7 cellular contexts compared by ENCODE assay signal in the genomic region with DNA sequence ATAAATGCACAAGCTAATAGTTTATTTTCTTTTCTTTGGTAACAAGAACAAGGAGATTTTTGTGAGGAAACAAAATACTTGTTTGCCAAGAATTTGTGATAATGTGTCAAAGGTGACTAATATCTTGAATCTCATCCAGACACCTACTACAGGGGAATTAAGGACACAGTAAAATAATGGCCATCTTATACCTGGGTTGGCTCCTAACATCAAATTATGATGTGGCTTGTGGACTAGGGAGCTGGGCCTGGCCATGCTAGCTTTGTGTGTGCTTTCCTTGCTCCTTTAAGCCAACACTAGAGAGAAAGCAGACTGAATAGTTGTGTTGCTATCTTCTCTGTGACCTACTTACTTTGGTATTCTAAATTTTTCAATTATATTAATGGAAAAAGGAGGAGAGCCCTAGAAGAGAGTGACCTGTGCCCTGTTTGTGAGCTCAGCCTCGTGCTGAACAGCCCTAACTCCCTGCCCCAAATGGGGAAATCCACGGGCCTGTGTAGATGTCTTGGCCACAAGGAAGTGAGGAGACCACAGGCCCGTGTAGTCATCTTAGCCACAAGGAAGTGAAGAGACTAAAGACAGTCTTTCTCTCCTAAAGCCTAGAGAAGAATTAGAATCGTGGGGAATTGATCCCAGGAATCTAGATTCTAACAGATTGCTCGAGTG. TPM values are rescaled to one million over a fixed set of nuclear protein-coding genes. Genes with fewer than 3 reads are reported as not detected.
A peak's percentile ranks its signal among the peaks of the same experiment; 100 is the strongest.
DNase-seq lines count a peak whose midpoint lies in the region; ATAC-seq, FAIRE-seq and TF ChIP-seq lines count a peak whose summit lies in the region.

No MANE protein-coding gene starts in this region.

- FAIRE-seq in RCC 7860 (lab: Jason Lieb, UNC): no peak

- no peaks in the 10 kb centered on the region for H3K9me3 ChIP-seq in tibial artery

- no peak overlapping the region for H3K4me3 ChIP-seq in tibial artery

- H3K27me3 ChIP-seq in tibial artery: no peaks in the 10 kb centered on the region

- H3K4me1 ChIP-seq in tibial artery: peaks cover 0 to 11% (median 6%) of the 10 kb centered on the region in 4 donors

- DNase-seq in RCC 7860 (ENCODE audit: low spot score) (peak; percentile 7), Right ventricle myocardium superior (peak; percentile 63), tibial artery (peak; percentile 68 to 73), DMS153 treated with DMSO at 0.1 percent for 48 hours (lab: John Stamatoyannopoulos, UW; ENCODE audit: unreplicated experiment) (no peak)
- no peak for DNase-seq in activated CD4-positive, alpha-beta T cell treated with anti-CD3 and anti-CD28 coated beads, Interleukin-2, amount 50 U/mL, for 4 hours

- no peaks in the 10 kb centered on the region for H3K36me3 ChIP-seq in tibial artery

- intact Hi-C loops in Right ventricle myocardium superior (cut with DNase I) (no loop called here), tibial artery (cut with DNase I; ENCODE audit: low total_unique reads) (no loop called here)

- ATAC-seq in GM19328 (IDR thresholded peaks at IDR 0.05; ENCODE audit: unreplicated experiment) (peak; percentile 80), HG03060 (IDR thresholded peaks at IDR 0.05; ENCODE audit: low read depth, unreplicated experiment) (peak; percentile 90), Right ventricle myocardium superior (ENCODE audit: poor library complexity) (peak; percentile 57)

- no peak overlapping the region for H3K27ac ChIP-seq in tibial artery

- TF ChIP-seq CTCF in tibial artery (IDR thresholded peaks at IDR 0.05): no peak

RNA-seq across cellular contexts. Expression of gene ARHGAP24, which starts 23.3 kb away (rescaled TPM):
- 11.1 TPM for total RNA-seq in Right ventricle myocardium superior

Comparison
In these comparisons a context has a peak if more than half of its experiments do, and no peak if none do; other contexts are left out.
1. DNase-seq: peak in RCC 7860 (single experiment), Right ventricle myocardium superior (single experiment) and tibial artery (2 of 2); none in activated CD4-positive, alpha-beta T cell treated with anti-CD3 and anti-CD28 coated beads, Interleukin-2, amount 50 U/mL, for 4 hours (0 of 2) and DMS153 treated with DMSO at 0.1 percent for 48 hours (single experiment).
2. Peak in every context shown above with its lines, with median percentiles within 50 percentile points of each other: ATAC-seq.